Comparison of ENCODE assay signal across 8 cellular contexts in genomic region chr4:154332681-154333421, GRCh38.
A peak's percentile ranks its signal among the peaks of the same experiment; 100 is the strongest.
DNase-seq lines count a peak whose midpoint lies in the region; ATAC-seq and TF ChIP-seq lines count a peak whose summit lies in the region.

No MANE protein-coding gene starts in this region.

- H3K27ac Mint-ChIP-seq in activated CD4-positive, alpha-beta memory T cell treated with anti-CD3 and anti-CD28 coated beads for 36 hours = no peak overlapping the region
- no peak overlapping the region for H3K27ac Mint-ChIP-seq in effector memory CD8-positive, alpha-beta T cell

- no CpG with 5 or more reads among the region's 48 CpGs for WGBS in neuronal stem cell (ENCODE audit: extremely low coverage in 2 of 2, insufficient read length in 2 of 2, insufficient replicate concordance in 1 of 2), 2 donors
- 10 to 11% methylated on average over 41 to 48 of the region's 48 CpGs for WGBS in thyroid gland, 2 donors

- TF ChIP-seq POLR2A in thyroid gland (IDR thresholded peaks at IDR 0.05) = no peak

- H2BK5ac ChIP-seq in neuronal stem cell (ENCODE audit: low read length) = no peak overlapping the region

- ATAC-seq in GM19463 (IDR thresholded peaks at IDR 0.05; ENCODE audit: unreplicated experiment) = peak; percentile 89
- ATAC-seq in effector memory CD8-positive, alpha-beta T cell (replicated peaks) = peak; percentile 66

- no peak overlapping the region for H4K8ac ChIP-seq in neuronal stem cell (ENCODE audit: low read depth, low read length)

- peaks cover 26% of the 10 kb centered on the region for H3K27me3 Mint-ChIP-seq in activated CD4-positive, alpha-beta memory T cell treated with anti-CD3 and anti-CD28 coated beads for 36 hours
- peaks cover 16 to 22% of the 10 kb centered on the region in 2 donors for H3K27me3 Mint-ChIP-seq in effector memory CD8-positive, alpha-beta T cell

- peak overlapping the region; percentile 19 for H3K18ac ChIP-seq in neuronal stem cell (ENCODE audit: low read length)

- CTCF ChIA-PET in activated CD4-positive, alpha-beta memory T cell treated with anti-CD3 and anti-CD28 coated beads for 36 hours (lab: Charles Lee) = no interaction called here

- TF ChIP-seq CTCF in thyroid gland (IDR thresholded peaks at IDR 0.05) = peak in 2 of 6 experiments; percentile 15 to 23

- intact Hi-C loops in activated CD4-positive, alpha-beta memory T cell treated with anti-CD3 and anti-CD28 coated beads for 36 hours (cut with micrococcal nuclease) = loop anchor here (1.0 to 10.0 kb wide), 4 partner anchors 173 to 418 kb away; partner anchors contain the start of gene PLRG1
- intact Hi-C loops in thyroid gland (cut with DNase I) = no loop called here

- no peak overlapping the region for H3K14ac ChIP-seq in neuronal stem cell (ENCODE audit: low read length)

- H3K9ac ChIP-seq in HUES6 (ENCODE audit: low read length) (no peak overlapping the region), neuronal stem cell (ENCODE audit: low read depth, low read length, poor library complexity) (no peak overlapping the region)

- H3K36me3 Mint-ChIP-seq in activated CD4-positive, alpha-beta memory T cell treated with anti-CD3 and anti-CD28 coated beads for 36 hours = no peaks in the 10 kb centered on the region
- H3K36me3 Mint-ChIP-seq in effector memory CD8-positive, alpha-beta T cell (ENCODE audit: insufficient read depth) = no peaks in the 10 kb centered on the region

- H3K4me3 ChIP-seq in HUES6 (ENCODE audit: low read depth, low read length) (peak overlapping the region; percentile 57), neuronal stem cell (ENCODE audit: low read length in 2 of 2) (peak overlapping the region; percentile 35 to 68), thyroid gland (replicated peaks in 1 of 3) (peak overlapping the region in 1 of 3 donors; percentile 6)

- H2BK120ac ChIP-seq in neuronal stem cell (ENCODE audit: low read depth, low read length) = no peak overlapping the region

- no peak overlapping the region for H2AK5ac ChIP-seq in neuronal stem cell (ENCODE audit: low read depth, low read length)

- peak overlapping the region; percentile 77 for H3K4me2 ChIP-seq in neuronal stem cell (ENCODE audit: insufficient read depth, low read length, poor library complexity, severe bottlenecking)

- no peak overlapping the region for H2BK15ac ChIP-seq in neuronal stem cell (ENCODE audit: low read length)

- no peaks in the 10 kb centered on the region for H3K79me1 ChIP-seq in neuronal stem cell (ENCODE audit: low read depth, low read length)

- no peaks in the 10 kb centered on the region for H3K36me3 ChIP-seq in HUES6 (ENCODE audit: control insufficient read depth, insufficient read depth, low read length)
- H3K36me3 ChIP-seq in neuronal stem cell (replicated peaks in 1 of 2; ENCODE audit: control insufficient read depth in 2 of 2, insufficient read depth in 2 of 2, low read length in 2 of 2) = no peaks in the 10 kb centered on the region
- H3K36me3 ChIP-seq in thyroid gland = no peaks in the 10 kb centered on the region

- POLR2A ChIA-PET in activated CD4-positive, alpha-beta memory T cell treated with anti-CD3 and anti-CD28 coated beads for 36 hours (lab: Charles Lee) = no interaction called here

- no peak overlapping the region for H3K23ac ChIP-seq in neuronal stem cell (ENCODE audit: low read depth, low read length, poor library complexity)

- H3K4me3 Mint-ChIP-seq in activated CD4-positive, alpha-beta memory T cell treated with anti-CD3 and anti-CD28 coated beads for 36 hours = peak overlapping the region; percentile 61
- H3K4me3 Mint-ChIP-seq in effector memory CD8-positive, alpha-beta T cell = peak overlapping the region; percentile 72 to 77

- no peak overlapping the region for H4K91ac ChIP-seq in neuronal stem cell (ENCODE audit: low read depth, low read length, poor library complexity)

- H2BK12ac ChIP-seq in neuronal stem cell (ENCODE audit: low read length) = no peak overlapping the region

- H3K4ac ChIP-seq in neuronal stem cell (ENCODE audit: low read length) = no peak overlapping the region

- H3K27ac ChIP-seq in HUES6 (ENCODE audit: low read depth, low read length) (no peak overlapping the region), neuronal stem cell (replicated peaks; ENCODE audit: low read length) (no peak overlapping the region), thyroid gland (no peak overlapping the region)

- peak overlapping the region; percentile 89 for H2AFZ ChIP-seq in neuronal stem cell (ENCODE audit: low read length)

- no peaks in the 10 kb centered on the region for H3K4me1 ChIP-seq in HUES6 (ENCODE audit: control insufficient read depth, insufficient read depth, low read length)
- no peaks in the 10 kb centered on the region for H3K4me1 ChIP-seq in neuronal stem cell (ENCODE audit: control insufficient read depth in 2 of 2, insufficient read depth in 1 of 2, low read depth in 1 of 2, low read length in 2 of 2)
- peaks cover 0 to 6% of the 10 kb centered on the region in 2 donors for H3K4me1 ChIP-seq in thyroid gland

- peaks cover 34% of the 10 kb centered on the region for H3K27me3 ChIP-seq in HUES6 (ENCODE audit: control insufficient read depth, insufficient read depth, low read length)
- H3K27me3 ChIP-seq in neuronal stem cell (ENCODE audit: control insufficient read depth in 3 of 3, insufficient read depth in 3 of 3, low read depth in 1 of 3, low read length in 3 of 3) = peaks cover 0 to 33% (median 0%) of the 10 kb centered on the region in 3 experiments
- no peaks in the 10 kb centered on the region for H3K27me3 ChIP-seq in thyroid gland

- DNase-seq in Ammon's horn (ENCODE audit: low spot score) = peak; percentile 57
- DNase-seq in activated CD4-positive, alpha-beta memory T cell treated with anti-CD3 and anti-CD28 coated beads for 36 hours = peak; percentile 80
- peak in 2 of 3 experiments; percentile 1 to 5 for DNase-seq in effector memory CD8-positive, alpha-beta T cell
- DNase-seq in neuronal stem cell (ENCODE audit: low spot score) = no peak
- peak; percentile 55 to 57 for DNase-seq in thyroid gland
- no peak for DNase-seq in NCI-H82 treated with DMSO at 0.1 percent for 48 hours (lab: John Stamatoyannopoulos, UW; ENCODE audit: unreplicated experiment)

- no peaks in the 10 kb centered on the region for H3K9me3 ChIP-seq in HUES6 (ENCODE audit: control insufficient read depth, insufficient read depth, low read depth, low read length)
- H3K9me3 ChIP-seq in neuronal stem cell (replicated peaks in 1 of 2; ENCODE audit: control insufficient read depth in 2 of 2, insufficient read depth in 1 of 2, low read depth in 1 of 2, low read length in 2 of 2) = no peaks in the 10 kb centered on the region
- no peaks in the 10 kb centered on the region for H3K9me3 ChIP-seq in thyroid gland

- peaks cover 11% of the 10 kb centered on the region for H3K4me1 Mint-ChIP-seq in activated CD4-positive, alpha-beta memory T cell treated with anti-CD3 and anti-CD28 coated beads for 36 hours (ENCODE audit: low read depth)
- H3K4me1 Mint-ChIP-seq in effector memory CD8-positive, alpha-beta T cell (ENCODE audit: low read depth in 2 of 2) = peaks cover 7 to 10% of the 10 kb centered on the region in 2 donors

- no peaks in the 10 kb centered on the region for H3K9me3 Mint-ChIP-seq in activated CD4-positive, alpha-beta memory T cell treated with anti-CD3 and anti-CD28 coated beads for 36 hours
- no peaks in the 10 kb centered on the region for H3K9me3 Mint-ChIP-seq in effector memory CD8-positive, alpha-beta T cell

Comparison
In these comparisons a context has a peak if more than half of its experiments do, and no peak if none do; other contexts are left out.
1. DNase-seq: peak in Ammon's horn (single experiment), activated CD4-positive, alpha-beta memory T cell treated with anti-CD3 and anti-CD28 coated beads for 36 hours (single experiment), effector memory CD8-positive, alpha-beta T cell (2 of 3) and thyroid gland (2 of 2); none in neuronal stem cell (single experiment) and NCI-H82 treated with DMSO at 0.1 percent for 48 hours (single experiment).